ENCODE assay signal across 18 cellular contexts in genomic region chr10:31028076-31028475, GRCh38.
"Had no signal": no experiment of that assay in that cellular context is flagged by ENCODE, and none has a peak within 500 bp of the region (broad histone marks: within the 10 kb centered on the region; RNA-seq: fewer than 3 reads in every experiment).

No MANE protein-coding gene starts in this region.

- H3K27ac ChIP-seq: cardiac muscle cell, hepatocyte, parathyroid adenoma, spleen had no signal

- H3K9me3 Mint-ChIP-seq: activated naive CD4-positive, alpha-beta T cell treated with anti-CD3 and anti-CD28 coated beads, Interleukin-2, amount 10 ng/mL, durations not matched to agents 7 days and 5 days; mesothelial cell of epicardium; natural killer cell treated with Interleukin-12 subunit alpha and Interleukin-12 subunit beta and Interleukin-15 and Interleukin-18, amount 100 ng/mL, for 72 hours; stimulated activated memory B cell treated with anti-CD40 and anti-IgM and Interleukin-4, amounts not matched to agents 10 μg/mL and 1 μg/mL and 100 μg/mL, for 72 hours had no signal

- H3K4me3 Mint-ChIP-seq: activated naive CD4-positive, alpha-beta T cell treated with anti-CD3 and anti-CD28 coated beads, Interleukin-2, amount 10 ng/mL, durations not matched to agents 7 days and 5 days; mesothelial cell of epicardium; natural killer cell treated with Interleukin-12 subunit alpha and Interleukin-12 subunit beta and Interleukin-15 and Interleukin-18, amount 100 ng/mL, for 72 hours; stimulated activated memory B cell treated with anti-CD40 and anti-IgM and Interleukin-4, amounts not matched to agents 10 μg/mL and 1 μg/mL and 100 μg/mL, for 72 hours had no signal

- H3K36me3 ChIP-seq: cardiac muscle cell, sigmoid colon, spleen, tibial artery had no signal

- H3K36me3 Mint-ChIP-seq: activated naive CD4-positive, alpha-beta T cell treated with anti-CD3 and anti-CD28 coated beads, Interleukin-2, amount 10 ng/mL, durations not matched to agents 7 days and 5 days; mesothelial cell of epicardium; natural killer cell treated with Interleukin-12 subunit alpha and Interleukin-12 subunit beta and Interleukin-15 and Interleukin-18, amount 100 ng/mL, for 72 hours had no signal

- H3K27ac Mint-ChIP-seq: activated naive CD4-positive, alpha-beta T cell treated with anti-CD3 and anti-CD28 coated beads, Interleukin-2, amount 10 ng/mL, durations not matched to agents 7 days and 5 days; mesothelial cell of epicardium; natural killer cell treated with Interleukin-12 subunit alpha and Interleukin-12 subunit beta and Interleukin-15 and Interleukin-18, amount 100 ng/mL, for 72 hours; stimulated activated memory B cell treated with anti-CD40 and anti-IgM and Interleukin-4, amounts not matched to agents 10 μg/mL and 1 μg/mL and 100 μg/mL, for 72 hours had no signal

- H3K27me3 ChIP-seq: cardiac muscle cell, hepatocyte, sigmoid colon, spleen, tibial artery had no signal

- DNase-seq: activated CD4-positive, alpha-beta T cell treated with anti-CD3 and anti-CD28 coated beads, Interleukin-2, amount 50 U/mL, for 1 hour; activated CD8-positive, alpha-beta memory T cell treated with anti-CD3 and anti-CD28 coated beads, Interleukin-2, amount 50 U/mL, for 4 hours; activated effector memory CD4-positive, alpha-beta T cell treated with Interleukin-2 at 50 U/mL for 16 hours; activated naive CD4-positive, alpha-beta T cell treated with anti-CD3 and anti-CD28 coated beads, Interleukin-2, amount 10 ng/mL, durations not matched to agents 7 days and 5 days; activated T-cell treated with anti-CD3 and anti-CD28 coated beads, Interleukin-2, amount 50 U/mL, for 48 hours; erythroblast; sigmoid colon; spleen; stimulated activated CD4-positive, alpha-beta T cell treated with anti-CD3 and anti-CD28 coated beads, Interleukin-4, amount 100 ng/mL, for 4 hours; T1000; tibial artery had no signal

- H3K27me3 Mint-ChIP-seq: activated naive CD4-positive, alpha-beta T cell treated with anti-CD3 and anti-CD28 coated beads, Interleukin-2, amount 10 ng/mL, durations not matched to agents 7 days and 5 days; stimulated activated memory B cell treated with anti-CD40 and anti-IgM and Interleukin-4, amounts not matched to agents 10 μg/mL and 1 μg/mL and 100 μg/mL, for 72 hours had no signal

- H3K4me3 ChIP-seq: cardiac muscle cell, hepatocyte, lung, sigmoid colon, spleen, tibial artery had no signal

- H3K9me3 ChIP-seq: sigmoid colon, spleen, tibial artery had no signal

- ATAC-seq: natural killer cell treated with Interleukin-12 subunit alpha and Interleukin-12 subunit beta and Interleukin-15 and Interleukin-18, amount 100 ng/mL, for 72 hours; stimulated activated memory B cell treated with anti-CD40 and anti-IgM and Interleukin-4, amounts not matched to agents 10 μg/mL and 1 μg/mL and 100 μg/mL, for 72 hours had no signal
